Comparison of ENCODE assay signal across 8 cellular contexts in the genomic region with DNA sequence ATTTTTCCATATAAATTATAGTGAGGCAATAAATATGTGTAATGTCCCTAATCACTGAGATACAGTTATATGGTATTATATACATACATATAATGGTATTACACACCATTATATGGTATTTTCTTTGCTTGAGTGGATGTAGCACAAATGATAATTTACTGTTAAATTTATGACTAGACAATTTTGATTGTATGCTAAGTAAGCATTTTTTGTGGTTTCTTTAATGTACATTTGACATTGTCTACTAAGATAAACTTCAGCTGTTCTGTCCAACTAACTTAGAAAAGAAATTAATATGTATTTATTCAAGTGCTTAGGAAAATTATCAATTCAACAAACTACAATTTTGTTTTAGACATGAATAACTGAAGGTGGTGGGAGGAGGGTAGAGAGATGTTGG.
"Had no signal": no experiment of that assay in that cellular context is flagged by ENCODE, and none has a peak within 500 bp of the region (broad histone marks: within the 10 kb centered on the region; RNA-seq: fewer than 3 reads in every experiment).

No MANE protein-coding gene starts in this region.

- DNase-seq: GM23248, GOT3, H9, HCEC 1CT, Karpas-422, KBM-7 had no signal

- H3K9ac ChIP-seq: GM23248, KMS-11 had no signal

- H3K27ac ChIP-seq: GM23248, KMS-11 had no signal

- H3K4me2 ChIP-seq: KMS-11 had no signal

- FAIRE-seq: HTR-8/SVneo had no signal

- H3K4me3 ChIP-seq: GM23248 had no signal

- H2AFZ ChIP-seq: GM23248 had no signal
